In genomic region chr11:69252494-69252845, GRCh38 we compare ENCODE assay signal across 18 cellular contexts. TPM values are rescaled to one million over a fixed set of nuclear protein-coding genes. Genes with fewer than 3 reads are reported as not detected.
"Had no signal": no experiment of that assay in that cellular context is flagged by ENCODE, and none has a peak within 500 bp of the region (broad histone marks: within the 10 kb centered on the region; RNA-seq: fewer than 3 reads in every experiment).

No MANE protein-coding gene starts in this region.

- H3K27ac ChIP-seq: adrenal gland had no signal

- FAIRE-seq: endothelial cell of umbilical vein, TTC549 had no signal

- ATAC-seq: activated T-cell treated with anti-CD3 and anti-CD28 coated beads, Interleukin-2, amount 50 U/mL, for 4 hours; natural killer cell treated with Interleukin-12 subunit alpha and Interleukin-12 subunit beta and Interleukin-15 and Interleukin-18, amount 100 ng/mL, for 72 hours; right cardiac atrium; stimulated activated naive CD8-positive, alpha-beta T cell treated with anti-CD3 and anti-CD28 coated beads, Interleukin-15, Interleukin-2, amounts not matched to agents 100 U/mL and 50 U/mL, for 24 hours; WTC11 had no signal

- H3K27me3 ChIP-seq: adrenal gland had no signal

- DNase-seq: activated CD4-positive, alpha-beta memory T cell treated with anti-CD3 and anti-CD28 coated beads, Interleukin-2, amount 10 ng/mL, durations not matched to agents 7 days and 5 days; activated CD4-positive, alpha-beta T cell treated with anti-CD3 and anti-CD28 coated beads for 4 hours; activated effector memory CD4-positive, alpha-beta T cell treated with anti-CD3 and anti-CD28 coated beads, Interleukin-2, amount 50 U/mL, for 16 hours; activated T-cell treated with anti-CD3 and anti-CD28 coated beads, Interleukin-2, amount 50 U/mL, for 4 hours; adrenal gland; cortex of kidney; effector CD4-positive, alpha-beta T cell; glutamatergic neuron; nucleus accumbens; stimulated activated naive CD8-positive, alpha-beta T cell treated with anti-CD3 and anti-CD28 coated beads, Interleukin-15, Interleukin-2, amounts not matched to agents 100 U/mL and 50 U/mL, for 24 hours had no signal

- H3K4me3 ChIP-seq: adrenal gland had no signal

- H3K4me1 ChIP-seq: adrenal gland had no signal

- H3K36me3 ChIP-seq: adrenal gland had no signal

RNA-seq across cellular contexts. Expression of gene MYEOV, which starts 41.5 kb away (rescaled TPM):
- total RNA-seq: activated CD4-positive, alpha-beta memory T cell treated with anti-CD3 and anti-CD28 coated beads, Interleukin-2, amount 10 ng/mL, durations not matched to agents 7 days and 5 days; natural killer cell treated with Interleukin-12 subunit alpha and Interleukin-12 subunit beta and Interleukin-15 and Interleukin-18, amount 100 ng/mL, for 72 hours; T-helper 2 cell treated with Interferon-gamma antibody and Interleukin-4, amounts not matched to agents 100 ng/mL and 5 ng/mL, for 36 hours; temporal lobe; urinary bladder had no signal
- polyA plus RNA-seq: right cardiac atrium had no signal
